12 cellular contexts compared by ENCODE assay signal in genomic region chr13:45362939-45363338, GRCh38. TPM values are rescaled to one million over a fixed set of nuclear protein-coding genes. Genes with fewer than 3 reads are reported as not detected.
DNase-seq lines count a peak whose midpoint lies in the region; FAIRE-seq and TF ChIP-seq lines count a peak whose summit lies in the region.
"Had no signal": no experiment of that assay in that cellular context is flagged by ENCODE, and none has a peak within 500 bp of the region (broad histone marks: within the 10 kb centered on the region; RNA-seq: fewer than 3 reads in every experiment).

No MANE protein-coding gene starts in this region.

- no peak for TF ChIP-seq POLR2A in GM12892 (IDR thresholded peaks at IDR 0.05; ENCODE audit: low read depth, low read length)

- no peak for FAIRE-seq in GM12892 (lab: Jason Lieb, UNC)
- FAIRE-seq: colon, pancreas had no signal

- no peak overlapping the region for H3K4me3 ChIP-seq in GM12865 (ENCODE audit: low read depth, low read length)
- H3K4me3 ChIP-seq in Jurkat, Clone E6-1 (ENCODE audit: low read length): no peak overlapping the region
- H3K4me3 ChIP-seq: pancreas had no signal

- TF ChIP-seq CTCF in GM12865 (IDR thresholded peaks at IDR 0.05; ENCODE audit: insufficient read depth, low read depth, low read length, missing control alignments): peak; percentile 20

- DNase-seq in GM12865 (ENCODE audit: low read depth) (peak; percentile 52), UCSD-AML1 (lab: John Stamatoyannopoulos, UW; ENCODE audit: unreplicated experiment) (peak; percentile 70), islet precursor cell (peak; percentile 56), GM12892 (ENCODE audit: insufficient read length) (no peak), DMS53 treated with DMSO at 0.1 percent for 48 hours (lab: John Stamatoyannopoulos, UW; ENCODE audit: unreplicated experiment) (no peak)
- DNase-seq in Jurkat, Clone E6-1 (ENCODE audit: low read depth, low spot score): peak; percentile 36
- DNase-seq in activated CD8-positive, alpha-beta memory T cell treated with anti-CD3 and anti-CD28 coated beads, Interleukin-2, amount 50 U/mL, for 4 hours: no peak
- DNase-seq: foreskin fibroblast; NCI-H446 treated with DMSO at 0.1 percent for 48 hours; pancreas; stimulated activated CD4-positive, alpha-beta T cell treated with anti-CD3 and anti-CD28 coated beads, Interleukin-4, amount 100 ng/mL, for 1 hour had no signal

RNA-seq across cellular contexts. Expression of gene TPT1, which starts 22.0 kb away (rescaled TPM):
- polyA plus RNA-seq in Jurkat, Clone E6-1 (2012; ENCODE audit: insufficient read depth, insufficient read length): 3,151 TPM
- polyA plus RNA-seq in GM12892 (2012; ENCODE audit: missing spikeins): 7,184 TPM

RNA-seq across cellular contexts. Expression of gene SLC25A30, which starts 55.2 kb away (rescaled TPM):
- polyA plus RNA-seq in Jurkat, Clone E6-1 (2012; ENCODE audit: insufficient read depth, insufficient read length): 14.8 TPM
- polyA plus RNA-seq in GM12892 (2012; ENCODE audit: missing spikeins): 6.4 TPM

Comparison
In these comparisons a context has a peak if more than half of its experiments do, and no peak if none do; other contexts are left out.
1. DNase-seq: peak in GM12865 (single experiment), Jurkat, Clone E6-1 (single experiment), UCSD-AML1 (single experiment) and islet precursor cell (single experiment); none in GM12892 (single experiment), DMS53 treated with DMSO at 0.1 percent for 48 hours (single experiment) and activated CD8-positive, alpha-beta memory T cell treated with anti-CD3 and anti-CD28 coated beads, Interleukin-2, amount 50 U/mL, for 4 hours (single experiment).